In genomic region chr7:93861325-93861949, GRCh38 we compare ENCODE assay signal across 21 cellular contexts. TPM values are rescaled to one million over a fixed set of nuclear protein-coding genes. Genes with fewer than 3 reads are reported as not detected.
DNase-seq lines count a peak whose midpoint lies in the region; ATAC-seq, FAIRE-seq and TF ChIP-seq lines count a peak whose summit lies in the region.
"Had no signal": no experiment of that assay in that cellular context is flagged by ENCODE, and none has a peak within 500 bp of the region (broad histone marks: within the 10 kb centered on the region; RNA-seq: fewer than 3 reads in every experiment).

No MANE protein-coding gene starts in this region.

- no peak overlapping the region for H4K8ac ChIP-seq in H9 (replicated peaks; ENCODE audit: insufficient read length, low read depth, low read length)

- H3K18ac ChIP-seq in H9 (ENCODE audit: insufficient read length, low read depth, low read length): no peak overlapping the region

- no peak overlapping the region for H2BK15ac ChIP-seq in H9 (ENCODE audit: low read depth, low read length)

- H3K4me1 Mint-ChIP-seq in H9: no peaks in the 10 kb centered on the region

- no peaks in the 10 kb centered on the region; a peak in 1 of 7 replicates for H3K36me3 Mint-ChIP-seq in H9 (ENCODE audit: insufficient read depth in 1 of 3, low read depth in 3 of 3)

- no CpG with 5 or more reads among the region's 4 CpGs for WGBS in H9 (ENCODE audit: extremely low coverage, insufficient read length, low lambda C conversion rate)
- 70 to 84% (median 75%) methylated on average over 4 of the region's 4 CpGs for WGBS in adrenal gland, 4 donors

- no peak overlapping the region for H3K4me3 ChIP-seq in BJ (ENCODE audit: low read depth, low read length)
- peak overlapping the region in 1 of 3 experiments; percentile 40 for H3K4me3 ChIP-seq in keratinocyte (ENCODE audit: control insufficient read depth in 2 of 3, extremely low read depth in 1 of 3, insufficient read depth in 2 of 3, low read depth in 1 of 3, low read length in 3 of 3)
- no peak overlapping the region for H3K4me3 ChIP-seq in adrenal gland
- H3K4me3 ChIP-seq: esophagus muscularis mucosa, spleen had no signal

- no peak overlapping the region for H2BK20ac ChIP-seq in H9 (ENCODE audit: low read depth, low read length, poor library complexity, severe bottlenecking)

- no peaks in the 10 kb centered on the region for H3K79me2 ChIP-seq in H9 (ENCODE audit: insufficient read depth, low read length)
- no peaks in the 10 kb centered on the region for H3K79me2 ChIP-seq in keratinocyte (ENCODE audit: control insufficient read depth, insufficient read depth, low read length)

- H2BK12ac ChIP-seq in H9 (ENCODE audit: insufficient read length, low read depth, low read length): no peak overlapping the region

- no peak overlapping the region for H3K4me2 ChIP-seq in H9 (ENCODE audit: insufficient read depth, insufficient read length, low read length)
- H3K4me2 ChIP-seq in keratinocyte (ENCODE audit: control insufficient read depth, extremely low read depth, insufficient read depth, low read depth, low read length): peak overlapping the region; percentile 4

- no peak overlapping the region for H2AFZ ChIP-seq in H9 (ENCODE audit: low read length)
- H2AFZ ChIP-seq in keratinocyte (ENCODE audit: control insufficient read depth, low read length): no peak overlapping the region

- no peaks in the 10 kb centered on the region for H3K23me2 ChIP-seq in H9 (ENCODE audit: insufficient read length, low read depth, low read length, poor library complexity, severe bottlenecking)

- H3K4me3 Mint-ChIP-seq in H9: no peak overlapping the region
- H3K4me3 Mint-ChIP-seq: activated naive CD4-positive, alpha-beta T cell treated with anti-CD3 and anti-CD28 coated beads for 36 hours had no signal

- no peak overlapping the region for H2AK5ac ChIP-seq in H9 (ENCODE audit: insufficient read length, low read length)

- H3K9me3 ChIP-seq in H9 (ENCODE audit: control insufficient read depth, low read depth, low read length): no peaks in the 10 kb centered on the region
- H3K9me3 ChIP-seq in keratinocyte (ENCODE audit: control insufficient read depth, low read depth, low read length): no peaks in the 10 kb centered on the region
- no peaks in the 10 kb centered on the region for H3K9me3 ChIP-seq in adrenal gland (replicated peaks in 1 of 3)
- H3K9me3 ChIP-seq: esophagus muscularis mucosa, spleen had no signal

- H3K56ac ChIP-seq in H9 (ENCODE audit: insufficient read length, low read depth, low read length): no peak overlapping the region

- H3K36me3 ChIP-seq in BJ (ENCODE audit: control insufficient read depth, insufficient read depth, low read length): no peaks in the 10 kb centered on the region
- H3K36me3 ChIP-seq in keratinocyte (ENCODE audit: control insufficient read depth in 2 of 2, extremely low read depth in 1 of 2, insufficient read depth in 2 of 2, low read length in 2 of 2): no peaks in the 10 kb centered on the region
- H3K36me3 ChIP-seq in adrenal gland (replicated peaks in 1 of 2): no peaks in the 10 kb centered on the region
- H3K36me3 ChIP-seq: esophagus muscularis mucosa, spleen had no signal

- no peak overlapping the region for H4K5ac ChIP-seq in H9 (ENCODE audit: insufficient read length, low read depth, low read length)

- dilution Hi-C loops in keratinocyte (cut with MboI; ENCODE audit: extremely low pct_ligation_motif_present, low sequenced_read_pairs): no loop called here

- H3K23ac ChIP-seq in H9 (ENCODE audit: insufficient read length, low read depth, low read length): no peak overlapping the region

- no peak overlapping the region for H3K27ac ChIP-seq in H9 (ENCODE audit: insufficient read length, low read depth, low read length)
- no peak overlapping the region for H3K27ac ChIP-seq in keratinocyte (ENCODE audit: control insufficient read depth, insufficient read depth, low read length)
- H3K27ac ChIP-seq in adrenal gland: no peak overlapping the region
- H3K27ac ChIP-seq: esophagus muscularis mucosa, spleen had no signal

- H3K9me3 Mint-ChIP-seq in H9: no peaks in the 10 kb centered on the region
- H3K9me3 Mint-ChIP-seq: activated naive CD4-positive, alpha-beta T cell treated with anti-CD3 and anti-CD28 coated beads for 36 hours had no signal

- TF ChIP-seq CTCF in BJ (IDR thresholded peaks at IDR 0.05; ENCODE audit: insufficient read depth, low read depth, low read length) (0 out of 2 replicates have a peak, but pooled peaks have one; percentile 15), H9 (conservative IDR thresholded peaks at IDR 0.05) (peak; percentile 59), keratinocyte (optimal IDR thresholded peaks at IDR 0.05 in 1 of 3, IDR thresholded peaks at IDR 0.05 in 1 of 3, conservative IDR thresholded peaks at IDR 0.05 in 1 of 3; ENCODE audit: extremely low read depth in 1 of 3, insufficient read depth in 2 of 3, low read length in 3 of 3) (no peak), adrenal gland (IDR thresholded peaks at IDR 0.05) (peak in 1 of 6 experiments; percentile 13)

- H3K9ac ChIP-seq in H9 (ENCODE audit: extremely low read depth, insufficient read length, low read length) (no peak overlapping the region), keratinocyte (ENCODE audit: control insufficient read depth, extremely low read depth, insufficient read depth, low read length) (no peak overlapping the region)

- H3K79me1 ChIP-seq in H9 (ENCODE audit: insufficient read depth, low read depth, low read length, poor library complexity, severe bottlenecking): no peaks in the 10 kb centered on the region

- H3K27me3 Mint-ChIP-seq in H9 (ENCODE audit: low read depth): no peaks in the 10 kb centered on the region

- DNase-seq in BJ (ENCODE audit: low read depth): no peak
- DNase-seq in H9: no peak
- no peak for DNase-seq in RCC 7860 (ENCODE audit: low spot score)
- DNase-seq in keratinocyte (ENCODE audit: low read depth, low spot score): no peak
- DNase-seq in mesenteric fat pad (ENCODE audit: low spot score): no peak
- DNase-seq in adrenal gland: no peak
- DNase-seq in SHP77 (lab: John Stamatoyannopoulos, UW): no peak
- DNase-seq: activated naive CD4-positive, alpha-beta T cell treated with anti-CD3 and anti-CD28 coated beads for 36 hours; NCI-H345; RPMI8226; spleen; substantia nigra; T1000 had no signal

- TF ChIP-seq POLR2A in adrenal gland (IDR thresholded peaks at IDR 0.05): no peak

- no peak overlapping the region for H2BK5ac ChIP-seq in H9 (ENCODE audit: insufficient read length, low read length)

- intact Hi-C loops in adrenal gland (cut with DNase I): no loop called here

- no peaks in the 10 kb centered on the region for H3K27me3 ChIP-seq in BJ (ENCODE audit: control insufficient read depth, insufficient read depth, low read length)
- H3K27me3 ChIP-seq in H9 (ENCODE audit: insufficient read depth, low read length): no peaks in the 10 kb centered on the region
- no peaks in the 10 kb centered on the region for H3K27me3 ChIP-seq in keratinocyte (ENCODE audit: control insufficient read depth, extremely low read depth, insufficient read depth, low read length)
- no peaks in the 10 kb centered on the region for H3K27me3 ChIP-seq in adrenal gland
- H3K27me3 ChIP-seq: esophagus muscularis mucosa, spleen had no signal

- no peak overlapping the region for H4K91ac ChIP-seq in H9 (ENCODE audit: insufficient read length, low read depth, low read length)

- CTCF ChIA-PET in BJ (lab: Yijun Ruan, JAX): no interaction called here

- H3T11ph ChIP-seq in H9 (ENCODE audit: low read length): no peak overlapping the region

- H4K20me1 ChIP-seq in H9 (ENCODE audit: control insufficient read depth, insufficient read depth, insufficient read length): no peaks in the 10 kb centered on the region
- H4K20me1 ChIP-seq in keratinocyte (ENCODE audit: control insufficient read depth, extremely low read depth, insufficient read depth, low read length): no peaks in the 10 kb centered on the region

- no peak for ATAC-seq in HG03521 (IDR thresholded peaks at IDR 0.05; ENCODE audit: unreplicated experiment)

- H3K14ac ChIP-seq in H9 (ENCODE audit: insufficient read depth, low read length): no peak overlapping the region

- FAIRE-seq in RCC 7860 (lab: Jason Lieb, UNC) (peak; percentile 65), keratinocyte (lab: Jason Lieb, UNC) (no peak)
- FAIRE-seq: GM12892, H1 had no signal

- no peak overlapping the region for H3K4ac ChIP-seq in H9 (ENCODE audit: low read depth, low read length)

- H3K27ac Mint-ChIP-seq in H9: no peak overlapping the region
- H3K27ac Mint-ChIP-seq: activated naive CD4-positive, alpha-beta T cell treated with anti-CD3 and anti-CD28 coated beads for 36 hours had no signal

- no peaks in the 10 kb centered on the region for H3K9me1 ChIP-seq in keratinocyte (ENCODE audit: control insufficient read depth, extremely low read depth, insufficient read depth, low read length)

- no peak overlapping the region for H2BK120ac ChIP-seq in H9 (ENCODE audit: low read depth, low read length, poor library complexity, severe bottlenecking)

- POLR2A ChIA-PET in BJ (lab: Charles Lee): no interaction called here

- H3K4me1 ChIP-seq in H9 (ENCODE audit: insufficient read depth, low read length) (no peaks in the 10 kb centered on the region), keratinocyte (ENCODE audit: control insufficient read depth, extremely low read depth, insufficient read depth, low read length) (peaks cover 47% of the 10 kb centered on the region), adrenal gland (replicated peaks in 1 of 2) (no peaks in the 10 kb centered on the region)
- H3K4me1 ChIP-seq: esophagus muscularis mucosa, spleen had no signal

RNA-seq across cellular contexts. Expression of gene TFPI2, which starts 29.1 kb away (rescaled TPM):
- polyA plus RNA-seq in BJ (2011; rRNA removed): 113 and 143 TPM in 2 replicates
- polyA minus RNA-seq in BJ (2011; rRNA and poly(A)+ RNA removed): 11.1 and 22.0 TPM in 2 replicates
- total RNA-seq in H9 (2021): 3.8 and 4.4 TPM in 2 replicates
- 46.0 to 138 TPM (median 87.2 TPM) in 3 replicates for polyA plus RNA-seq in keratinocyte
- 1.4 TPM for polyA plus RNA-seq in keratinocyte (2011; ENCODE audit: low read depth)
- 47.5 and 74.1 TPM in 2 replicates for polyA plus RNA-seq in keratinocyte (2011; cell fraction: cytosol; rRNA removed)
- polyA plus RNA-seq in keratinocyte (2011; cell fraction: nucleus; rRNA removed): 60.6 and 69.1 TPM in 2 replicates
- polyA plus RNA-seq in keratinocyte (2012; ENCODE audit: low replicate concordance): 1.7 and 125 TPM in 2 replicates
- polyA minus RNA-seq in keratinocyte: 23.6 to 72.7 TPM (median 30.3 TPM) in 3 replicates
- 42.0 TPM for polyA minus RNA-seq in keratinocyte (2011; cell fraction: cytosol; rRNA and poly(A)+ RNA removed)
- 33.7 and 34.1 TPM in 2 replicates for polyA minus RNA-seq in keratinocyte (2011; cell fraction: nucleus; rRNA and poly(A)+ RNA removed)
- total RNA-seq in mesenteric fat pad: 27.9 TPM
- 10 to 100 TPM in 6 of 8 donors, 1 to 10 TPM in 2; 7.4 to 87.8 (median 39.6) TPM for total RNA-seq in adrenal gland
- 10 to 100 TPM; 15.3 to 27.4 (median 19.4) TPM for polyA plus RNA-seq in adrenal gland
- total RNA-seq: activated CD8-positive, alpha-beta memory T cell treated with anti-CD3 and anti-CD28 coated beads for 36 hours; activated naive CD4-positive, alpha-beta T cell treated with anti-CD3 and anti-CD28 coated beads for 36 hours; HT-29 had no signal

RNA-seq across cellular contexts. Expression of gene GNGT1, which starts 44.9 kb away (rescaled TPM):
- polyA plus RNA-seq in BJ (2011; rRNA removed): not detected in 2 replicates
- not detected in 2 replicates for polyA minus RNA-seq in BJ (2011; rRNA and poly(A)+ RNA removed)
- total RNA-seq in H9 (2021): 0.20 and 0.44 TPM in 2 replicates
- not detected in 3 replicates for polyA plus RNA-seq in keratinocyte
- polyA plus RNA-seq in keratinocyte (2011; ENCODE audit: low read depth): not detected
- polyA plus RNA-seq in keratinocyte (2011; cell fraction: cytosol; rRNA removed): not detected in 2 replicates
- not detected in 2 replicates for polyA plus RNA-seq in keratinocyte (2011; cell fraction: nucleus; rRNA removed)
- polyA plus RNA-seq in keratinocyte (2012; ENCODE audit: low replicate concordance): not detected in 2 replicates
- polyA minus RNA-seq in keratinocyte: not detected in 3 replicates
- polyA minus RNA-seq in keratinocyte (2011; cell fraction: cytosol; rRNA and poly(A)+ RNA removed): not detected
- not detected in 2 replicates for polyA minus RNA-seq in keratinocyte (2011; cell fraction: nucleus; rRNA and poly(A)+ RNA removed)
- not detected for total RNA-seq in mesenteric fat pad
- total RNA-seq in adrenal gland: not detected
- not detected for polyA plus RNA-seq in adrenal gland
- total RNA-seq: activated CD8-positive, alpha-beta memory T cell treated with anti-CD3 and anti-CD28 coated beads for 36 hours; activated naive CD4-positive, alpha-beta T cell treated with anti-CD3 and anti-CD28 coated beads for 36 hours; cerebellum; esophagus muscularis mucosa; HT-29; lung microvascular endothelial cell; spleen had no signal
- polyA plus RNA-seq: H1, spleen had no signal

Comparison
In these comparisons a context has a peak if more than half of its experiments do, and no peak if none do; other contexts are left out.
1. CTCF ChIP-seq: peak in BJ (single experiment) and H9 (single experiment); none in keratinocyte (0 of 3).